Comparison of ENCODE assay signal across 9 cellular contexts in genomic region chr2:206442854-206443734, GRCh38. TPM values are rescaled to one million over a fixed set of nuclear protein-coding genes. Genes with fewer than 3 reads are reported as not detected.
DNase-seq lines count a peak whose midpoint lies in the region; ATAC-seq and TF ChIP-seq lines count a peak whose summit lies in the region.
"Had no signal": no experiment of that assay in that cellular context is flagged by ENCODE, and none has a peak within 500 bp of the region (broad histone marks: within the 10 kb centered on the region; RNA-seq: fewer than 3 reads in every experiment).

Gene ADAM23 (plus strand): TSS chr2:206443532. CDS start chr2:206443867, 335 bp downstream.

- peaks cover 0 to 20% of the 10 kb centered on the region in 2 donors for H3K4me1 ChIP-seq in right atrium auricular region
- no peaks in the 10 kb centered on the region for H3K4me1 ChIP-seq in prostate gland (replicated peaks)

- in situ Hi-C loops in SK-MEL-5 (cut with HindIII; ENCODE audit: low pct_unique_long_range_greater_than_20kb, low sequenced_read_pairs): no loop called here

- ATAC-seq in GM19035 (IDR thresholded peaks at IDR 0.05; ENCODE audit: unreplicated experiment): peak; percentile 52
- ATAC-seq: HCT116 had no signal

- TF ChIP-seq POLR2A in prostate gland (IDR thresholded peaks at IDR 0.05): no peak

- under 1% methylated on average over 52 of the region's 81 CpGs for WGBS in prostate gland

- TF ChIP-seq CTCF in right atrium auricular region (IDR thresholded peaks at IDR 0.05): peak in 1 of 2 donors; percentile 45
- no peak for TF ChIP-seq CTCF in prostate gland (IDR thresholded peaks at IDR 0.05)

- H3K4me3 ChIP-seq in right atrium auricular region (peak within 1 kb of the TSS; percentile 56 to 66), prostate gland (peak within 1 kb of the TSS; percentile 35 to 36)

- DNase-seq in Ammon's horn (ENCODE audit: low spot score) (peak; percentile 94), HPDE6-E6E7 (ENCODE audit: extremely low spot score) (peak; percentile 10), SK-MEL-5 (ENCODE audit: low read depth, low spot score) (peak; percentile 62), anterior cingulate cortex (lab: John Stamatoyannopoulos, UW) (peak; percentile 50 to 92 (median 85)), right atrium auricular region (ENCODE audit: low spot score) (no peak), prostate gland (ENCODE audit: low spot score) (no peak), NCI-H1048 (lab: John Stamatoyannopoulos, UW) (no peak)

- no peaks in the 10 kb centered on the region for H3K36me3 ChIP-seq in right atrium auricular region
- no peaks in the 10 kb centered on the region for H3K36me3 ChIP-seq in prostate gland

- H3K27me3 ChIP-seq in right atrium auricular region (no peaks in the 10 kb centered on the region), prostate gland (replicated peaks; ENCODE audit: insufficient read depth) (peaks cover 2% of the 10 kb centered on the region)

- intact Hi-C loops in prostate gland (cut with DNase I): no loop called here

- no peaks in the 10 kb centered on the region for H3K9me3 ChIP-seq in right atrium auricular region
- no peaks in the 10 kb centered on the region for H3K9me3 ChIP-seq in prostate gland

- H3K27ac ChIP-seq in right atrium auricular region: peak within 1 kb of the TSS; percentile 67 to 86
- H3K27ac ChIP-seq in prostate gland: no peak within 1 kb of the TSS

RNA-seq across cellular contexts. Expression of gene ADAM23, which starts in this region (rescaled TPM):
- 7.6 and 9.3 TPM in 2 replicates for total RNA-seq in SK-MEL-5 (2014; rRNA removed; shearing (Covaris generic))
- 48.6 and 69.9 TPM in 2 replicates for polyA plus RNA-seq in SK-MEL-5 (2015; cell fraction: cytosol; rRNA removed)
- 10.9 and 12.0 TPM in 2 replicates for polyA plus RNA-seq in SK-MEL-5 (2015; cell fraction: nucleus; rRNA removed)
- 10 to 100 TPM in 1 of 2 donors, 1 to 10 TPM in 1; 7.6 to 34.6 TPM for total RNA-seq in right atrium auricular region
- 10 to 100 TPM in 1 of 2 donors, 1 to 10 TPM in 1; 1.3 to 10.7 TPM for total RNA-seq in prostate gland

Comparison
In these comparisons a context has a peak if more than half of its experiments do, and no peak if none do; other contexts are left out.
1. DNase-seq: peak in Ammon's horn (single experiment), HPDE6-E6E7 (single experiment), SK-MEL-5 (single experiment) and anterior cingulate cortex (58 of 58); none in right atrium auricular region (single experiment), prostate gland (single experiment) and NCI-H1048 (single experiment).
2. H3K27ac ChIP-seq: peak in right atrium auricular region (2 of 2); none in prostate gland (0 of 2).